Comparison of ENCODE assay signal across 11 cellular contexts in the genomic region with DNA sequence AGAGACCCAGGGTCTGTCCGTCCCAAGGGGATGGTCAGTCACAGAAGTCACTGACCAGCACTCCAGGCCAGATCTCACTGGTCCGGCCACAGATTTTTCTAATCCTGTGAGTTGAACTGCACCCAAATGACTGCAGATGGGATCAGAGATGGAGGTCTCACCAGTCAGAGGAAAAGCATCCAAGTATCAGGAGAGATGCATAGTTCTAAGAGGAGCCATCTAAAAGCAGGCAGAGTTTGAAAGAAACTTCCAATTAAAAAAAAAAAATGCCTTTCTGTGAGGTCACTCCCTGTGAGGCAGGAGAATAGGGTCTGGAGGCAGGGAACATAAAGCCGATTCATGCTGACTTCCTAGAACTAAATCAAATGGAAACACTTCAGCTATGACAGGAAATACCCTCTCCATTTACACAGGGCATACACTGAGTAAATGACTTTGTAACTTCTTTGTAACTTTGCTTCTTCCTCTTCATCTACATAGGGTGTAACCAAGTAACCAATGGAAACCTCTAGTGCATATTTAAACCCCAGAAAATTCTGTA.
DNase-seq lines count a peak whose midpoint lies in the region; ATAC-seq, FAIRE-seq and TF ChIP-seq lines count a peak whose summit lies in the region.
"Had no signal": no experiment of that assay in that cellular context is flagged by ENCODE, and none has a peak within 500 bp of the region (broad histone marks: within the 10 kb centered on the region; RNA-seq: fewer than 3 reads in every experiment).

No MANE protein-coding gene starts in this region.

- no TSS peak for BruUV-seq in A673 (replicated peaks; lab: Mats Ljungman, UMichigan)

- intact Hi-C loops in A673 (cut with micrococcal nuclease; ENCODE audit: unreplicated experiment): loop anchor here (10.0 kb wide), 1 partner anchor 1966 kb away; no protein-coding TSS in a partner anchor

- CTCF ChIA-PET in A673 (lab: Charles Lee): no interaction called here
- CTCF ChIA-PET in HEK293T (lab: Yijun Ruan, JAX): no interaction called here

- no peaks in the 10 kb centered on the region for H3K36me3 ChIP-seq in A673 (ENCODE audit: insufficient read depth, low read length, poor library complexity, severe bottlenecking)
- no peaks in the 10 kb centered on the region for H3K36me3 ChIP-seq in astrocyte (ENCODE audit: insufficient read depth, low read length)

- H3K27ac ChIP-seq in A673 (ENCODE audit: low read depth, low read length, poor library complexity, severe bottlenecking): peak overlapping the region; percentile 77
- H3K27ac ChIP-seq in astrocyte (ENCODE audit: low read depth, low read length): peak overlapping the region; percentile 99

- no peak for ATAC-seq in stimulated activated memory B cell treated with anti-CD40 and anti-IgM and Interleukin-4, amounts not matched to agents 10 μg/mL and 1 μg/mL and 100 μg/mL, for 72 hours
- ATAC-seq: CD8-positive, alpha-beta T cell had no signal

- FAIRE-seq in astrocyte (lab: Jason Lieb, UNC): peak; percentile 91

- H3K4me3 ChIP-seq in A673 (ENCODE audit: low read depth, low read length, poor library complexity, severe bottlenecking): no peak overlapping the region
- H3K4me3 ChIP-seq in astrocyte (ENCODE audit: insufficient read depth, low read depth, low read length): peak overlapping the region; percentile 11

- H3K9me3 ChIP-seq in A673 (ENCODE audit: low read depth, low read length, poor library complexity, severe bottlenecking) (no peaks in the 10 kb centered on the region), astrocyte (ENCODE audit: insufficient read depth, low read depth, low read length) (no peaks in the 10 kb centered on the region)

- POLR2A ChIA-PET in A673 (lab: Charles Lee; ENCODE audit: low non-redundant PET): no interaction called here
- POLR2A ChIA-PET in HEK293T (lab: Yijun Ruan, JAX): interaction anchor here (3.1 kb wide), 1 partner anchor 15 kb away, joined by 17 read pairs; no protein-coding TSS in a partner anchor

- H3K4me3 Mint-ChIP-seq in astrocyte (ENCODE audit: unreplicated experiment): peak overlapping the region; percentile 67
- H3K4me3 Mint-ChIP-seq in stimulated activated memory B cell treated with anti-CD40 and anti-IgM and Interleukin-4, amounts not matched to agents 10 μg/mL and 1 μg/mL and 100 μg/mL, for 72 hours: no peak overlapping the region
- H3K4me3 Mint-ChIP-seq: activated naive CD8-positive, alpha-beta T cell treated with anti-CD3 and anti-CD28 coated beads, Interleukin-2, amount 10 ng/mL, durations not matched to agents 7 days and 5 days; CD8-positive, alpha-beta T cell had no signal

- TF ChIP-seq CTCF in A673 (conservative IDR thresholded peaks at IDR 0.05; ENCODE audit: low read depth, low read length) (no peak), astrocyte (IDR thresholded peaks at IDR 0.05; ENCODE audit: insufficient read depth, low read depth, low read length) (no peak)

- no peaks in the 10 kb centered on the region for H3K27me3 Mint-ChIP-seq in astrocyte (ENCODE audit: low read depth, unreplicated experiment)
- peaks cover 10% of the 10 kb centered on the region for H3K27me3 Mint-ChIP-seq in stimulated activated memory B cell treated with anti-CD40 and anti-IgM and Interleukin-4, amounts not matched to agents 10 μg/mL and 1 μg/mL and 100 μg/mL, for 72 hours
- H3K27me3 Mint-ChIP-seq: activated naive CD8-positive, alpha-beta T cell treated with anti-CD3 and anti-CD28 coated beads, Interleukin-2, amount 10 ng/mL, durations not matched to agents 7 days and 5 days had no signal

- DNase-seq in A673 (ENCODE audit: low spot score): peak; percentile 94
- no peak for DNase-seq in HEK293T (ENCODE audit: extremely low spot score)
- DNase-seq in astrocyte (ENCODE audit: low read depth): peak; percentile 99
- DNase-seq in iris pigment epithelial cell (ENCODE audit: low read depth): peak; percentile 68
- no peak for DNase-seq in stimulated activated CD4-positive, alpha-beta T cell treated with anti-CD3 and anti-CD28 coated beads, Interleukin-2, amount 100 ng/mL, for 24 hours
- no peak for DNase-seq in HuH-7 (ENCODE audit: low spot score)
- no peak for DNase-seq in NCI-H774 (lab: John Stamatoyannopoulos, UW)
- DNase-seq: activated naive CD8-positive, alpha-beta T cell treated with anti-CD3 and anti-CD28 coated beads, Interleukin-2, amount 10 ng/mL, durations not matched to agents 7 days and 5 days; CD8-positive, alpha-beta T cell; NCI-H1436 treated with DMSO at 0.1 percent for 48 hours had no signal

- peaks cover 2% of the 10 kb centered on the region for H3K36me3 Mint-ChIP-seq in astrocyte (ENCODE audit: low read depth, unreplicated experiment)
- H3K36me3 Mint-ChIP-seq in stimulated activated memory B cell treated with anti-CD40 and anti-IgM and Interleukin-4, amounts not matched to agents 10 μg/mL and 1 μg/mL and 100 μg/mL, for 72 hours: no peaks in the 10 kb centered on the region
- H3K36me3 Mint-ChIP-seq: activated naive CD8-positive, alpha-beta T cell treated with anti-CD3 and anti-CD28 coated beads, Interleukin-2, amount 10 ng/mL, durations not matched to agents 7 days and 5 days; CD8-positive, alpha-beta T cell had no signal

- H3K4me1 Mint-ChIP-seq in astrocyte (ENCODE audit: low read depth, unreplicated experiment): peaks cover 47% of the 10 kb centered on the region
- no peaks in the 10 kb centered on the region for H3K4me1 Mint-ChIP-seq in stimulated activated memory B cell treated with anti-CD40 and anti-IgM and Interleukin-4, amounts not matched to agents 10 μg/mL and 1 μg/mL and 100 μg/mL, for 72 hours
- H3K4me1 Mint-ChIP-seq: activated naive CD8-positive, alpha-beta T cell treated with anti-CD3 and anti-CD28 coated beads, Interleukin-2, amount 10 ng/mL, durations not matched to agents 7 days and 5 days had no signal

- H3K79me2 ChIP-seq in astrocyte (ENCODE audit: insufficient read depth, low read length): no peaks in the 10 kb centered on the region

- peaks cover 59% of the 10 kb centered on the region for H3K4me1 ChIP-seq in A673 (ENCODE audit: insufficient read depth, low read length, poor library complexity, severe bottlenecking)
- H3K4me1 ChIP-seq in astrocyte (ENCODE audit: insufficient read depth, low read length): peaks cover 45% of the 10 kb centered on the region

- H2AFZ ChIP-seq in astrocyte (ENCODE audit: low read depth, low read length): no peak overlapping the region

- H3K4me2 ChIP-seq in astrocyte (ENCODE audit: low read length): peak overlapping the region; percentile 77

- peak overlapping the region; percentile 97 for H3K27ac Mint-ChIP-seq in astrocyte (ENCODE audit: unreplicated experiment)
- no peak overlapping the region for H3K27ac Mint-ChIP-seq in stimulated activated memory B cell treated with anti-CD40 and anti-IgM and Interleukin-4, amounts not matched to agents 10 μg/mL and 1 μg/mL and 100 μg/mL, for 72 hours
- H3K27ac Mint-ChIP-seq: activated naive CD8-positive, alpha-beta T cell treated with anti-CD3 and anti-CD28 coated beads, Interleukin-2, amount 10 ng/mL, durations not matched to agents 7 days and 5 days; CD8-positive, alpha-beta T cell had no signal

- H3K9ac ChIP-seq in astrocyte (ENCODE audit: low read length): peak overlapping the region; percentile 85

- H3K27me3 ChIP-seq in A673 (replicated peaks; ENCODE audit: insufficient read depth, low read depth, low read length, poor library complexity): no peaks in the 10 kb centered on the region
- no peaks in the 10 kb centered on the region for H3K27me3 ChIP-seq in astrocyte (ENCODE audit: insufficient read depth, low read length)

- no peaks in the 10 kb centered on the region for H4K20me1 ChIP-seq in astrocyte (ENCODE audit: insufficient read depth, low read length)

- H3K9me3 Mint-ChIP-seq in astrocyte (ENCODE audit: unreplicated experiment): peaks cover 3% of the 10 kb centered on the region
- H3K9me3 Mint-ChIP-seq in stimulated activated memory B cell treated with anti-CD40 and anti-IgM and Interleukin-4, amounts not matched to agents 10 μg/mL and 1 μg/mL and 100 μg/mL, for 72 hours: no peaks in the 10 kb centered on the region
- H3K9me3 Mint-ChIP-seq: activated naive CD8-positive, alpha-beta T cell treated with anti-CD3 and anti-CD28 coated beads, Interleukin-2, amount 10 ng/mL, durations not matched to agents 7 days and 5 days; CD8-positive, alpha-beta T cell had no signal

TF ChIP-seq in HEK293T, 16 proteins besides CTCF, POLR2A, EP300 and RAD21:
- TF ChIP-seq HDGF (IDR thresholded peaks at IDR 0.05; ENCODE audit: borderline replicate concordance) (no peak), TARDBP (IDR thresholded peaks at IDR 0.05) (no peak), SP1 (IDR thresholded peaks at IDR 0.05) (no peak), FOXM1 (IDR thresholded peaks at IDR 0.05; ENCODE audit: borderline replicate concordance) (no peak), ELF4 (IDR thresholded peaks at IDR 0.05) (no peak), L3MBTL2 (conservative IDR thresholded peaks at IDR 0.05) (no peak), ZNF384 (IDR thresholded peaks at IDR 0.05) (peak; percentile 74), ARNT (IDR thresholded peaks at IDR 0.05) (no peak), PKNOX1 (IDR thresholded peaks at IDR 0.05) (peak; percentile 57), CTBP1 (IDR thresholded peaks at IDR 0.05; ENCODE audit: borderline replicate concordance) (no peak)
TF ChIP-seq in HEK293T: peak in this region for 2.

Comparison
In these comparisons a context has a peak if more than half of its experiments do, and no peak if none do; other contexts are left out.
1. DNase-seq: peak in A673 (single experiment), astrocyte (single experiment) and iris pigment epithelial cell (single experiment); none in HEK293T (single experiment), stimulated activated CD4-positive, alpha-beta T cell treated with anti-CD3 and anti-CD28 coated beads, Interleukin-2, amount 100 ng/mL, for 24 hours (0 of 2), HuH-7 (single experiment) and NCI-H774 (single experiment).